In the genomic region with DNA sequence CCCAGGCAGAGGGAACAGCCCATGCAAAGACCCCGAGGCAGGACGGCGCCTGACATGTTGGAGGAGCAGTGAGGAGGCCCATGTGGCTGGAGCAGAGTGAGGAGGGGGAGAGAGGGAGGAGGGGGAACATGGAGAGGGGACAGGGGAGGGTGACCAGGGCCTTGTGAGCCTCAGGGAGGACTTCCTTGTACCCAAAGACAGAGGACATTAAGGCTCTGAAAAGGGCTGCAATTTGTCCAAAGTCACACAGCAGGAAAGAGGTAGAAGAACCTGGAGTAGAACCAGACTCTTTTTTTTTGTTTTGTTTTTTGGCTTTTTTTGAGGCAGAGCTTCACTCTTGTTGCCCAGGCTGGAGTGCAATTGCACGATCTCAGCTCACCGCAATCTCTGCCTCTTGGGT, we compare ENCODE assay signal across 32 cellular contexts.
"Had no signal": no experiment of that assay in that cellular context is flagged by ENCODE, and none has a peak within 500 bp of the region (broad histone marks: within the 10 kb centered on the region; RNA-seq: fewer than 3 reads in every experiment).

No MANE protein-coding gene starts in this region.

- H3K36me3 ChIP-seq: adrenal gland, ascending aorta, brain microvascular endothelial cell, breast epithelium, cardiac muscle cell had no signal

- FAIRE-seq: astrocyte, bronchial epithelial cell, colon had no signal

- H3K4me3 ChIP-seq: adrenal gland, ascending aorta, body of pancreas, breast epithelium, cardiac muscle cell had no signal

- H3K27ac ChIP-seq: adrenal gland, ascending aorta, body of pancreas, brain microvascular endothelial cell, breast epithelium, cardiac muscle cell had no signal

- H3K9me3 ChIP-seq: adrenal gland, ascending aorta, body of pancreas, breast epithelium had no signal

- DNase-seq: activated effector memory CD4-positive, alpha-beta T cell treated with anti-CD3 and anti-CD28 coated beads, Interleukin-2, amount 50 U/mL, for 16 hours; activated effector memory CD4-positive, alpha-beta T cell treated with Interleukin-2 at 50 U/mL for 16 hours; activated gamma-delta T cell; activated gamma-delta T cell treated with Interleukin-2 at 50 U/mL for 16 hours; activated naive CD4-positive, alpha-beta T cell; activated naive CD4-positive, alpha-beta T cell treated with anti-CD3 and anti-CD28 coated beads for 36 hours; activated naive CD4-positive, alpha-beta T cell treated with anti-CD3 and anti-CD28 coated beads, Interleukin-2, amount 10 ng/mL, durations not matched to agents 7 days and 5 days; activated naive CD4-positive, alpha-beta T cell treated with anti-CD3 and anti-CD28 coated beads, Interleukin-2, amount 50 U/mL, for 16 hours; activated naive CD4-positive, alpha-beta T cell treated with Interleukin-2 at 50 U/mL for 16 hours; activated naive CD8-positive, alpha-beta T cell treated with anti-CD3 and anti-CD28 coated beads for 36 hours; activated naive CD8-positive, alpha-beta T cell treated with anti-CD3 and anti-CD28 coated beads, Interleukin-2, amount 10 ng/mL, durations not matched to agents 7 days and 5 days; activated naive CD8-positive, alpha-beta T cell treated with anti-CD3 and anti-CD28 coated beads, Interleukin-2, amount 50 U/mL, for 24 hours; activated T-cell treated with anti-CD3 and anti-CD28 coated beads, Interleukin-2, amount 50 U/mL, for 4 hours; activated T-cell treated with anti-CD3 and anti-CD28 coated beads, Interleukin-2, amount 50 U/mL, for 48 hours; activated T-cell treated with anti-CD3 and anti-CD28 coated beads, Interleukin-2, amount 50 U/mL, for 72 hours; adrenal gland; amniotic stem cell; amygdala; anterior cingulate cortex; aorta; body of pancreas; brain microvascular endothelial cell; central memory CD4-positive, alpha-beta T cell; cerebellar nuclear complex had no signal

- ATAC-seq: activated naive CD4-positive, alpha-beta T cell treated with anti-CD3 and anti-CD28 coated beads, Interleukin-2, amount 50 U/mL, for 72 hours; activated naive CD8-positive, alpha-beta T cell treated with anti-CD3 and anti-CD28 coated beads, Interleukin-2, amount 50 U/mL, for 24 hours; activated T-cell treated with anti-CD3 and anti-CD28 coated beads, Interleukin-2, amount 50 U/mL, for 4 hours; activated T-cell treated with anti-CD3 and anti-CD28 coated beads, Interleukin-2, amount 50 U/mL, for 72 hours; activated T-helper 17 cell treated with anti-CD3 and anti-CD28 coated beads, Interleukin-2, amount 50 U/mL, for 72 hours; body of pancreas had no signal

- H3K4me1 ChIP-seq: adrenal gland, ascending aorta, body of pancreas, breast epithelium had no signal

- H3K27me3 ChIP-seq: ascending aorta, body of pancreas, cardiac muscle cell had no signal
